In the genomic region with DNA sequence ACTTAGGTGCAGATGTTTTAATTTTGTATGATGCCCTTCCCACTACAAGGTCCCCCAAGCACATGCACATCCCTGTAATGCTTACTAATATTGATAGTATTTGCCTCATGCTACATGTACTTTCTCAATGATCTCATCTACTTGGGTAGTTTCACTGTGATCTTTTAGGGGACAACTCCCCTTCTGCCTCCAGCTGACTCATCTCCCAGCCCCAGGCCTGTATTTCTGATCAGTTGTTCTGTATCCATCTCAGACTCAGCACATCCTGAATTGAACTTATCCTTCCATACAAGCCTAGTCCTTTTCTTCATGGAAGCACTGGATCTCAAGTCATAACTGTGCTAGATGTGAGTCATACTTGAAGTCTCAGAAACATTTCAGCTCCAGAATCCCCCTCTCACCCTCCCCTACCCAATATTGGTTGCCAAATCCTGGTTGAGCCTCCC, we compare ENCODE assay signal across 1 cellular context.
TF ChIP-seq lines count a peak whose summit lies in the region.

No MANE protein-coding gene starts in this region.

TF ChIP-seq in WTC11, 78 proteins besides CTCF, POLR2A, EP300 and RAD21 (continued from another document):
- TF ChIP-seq, protein P1, sequence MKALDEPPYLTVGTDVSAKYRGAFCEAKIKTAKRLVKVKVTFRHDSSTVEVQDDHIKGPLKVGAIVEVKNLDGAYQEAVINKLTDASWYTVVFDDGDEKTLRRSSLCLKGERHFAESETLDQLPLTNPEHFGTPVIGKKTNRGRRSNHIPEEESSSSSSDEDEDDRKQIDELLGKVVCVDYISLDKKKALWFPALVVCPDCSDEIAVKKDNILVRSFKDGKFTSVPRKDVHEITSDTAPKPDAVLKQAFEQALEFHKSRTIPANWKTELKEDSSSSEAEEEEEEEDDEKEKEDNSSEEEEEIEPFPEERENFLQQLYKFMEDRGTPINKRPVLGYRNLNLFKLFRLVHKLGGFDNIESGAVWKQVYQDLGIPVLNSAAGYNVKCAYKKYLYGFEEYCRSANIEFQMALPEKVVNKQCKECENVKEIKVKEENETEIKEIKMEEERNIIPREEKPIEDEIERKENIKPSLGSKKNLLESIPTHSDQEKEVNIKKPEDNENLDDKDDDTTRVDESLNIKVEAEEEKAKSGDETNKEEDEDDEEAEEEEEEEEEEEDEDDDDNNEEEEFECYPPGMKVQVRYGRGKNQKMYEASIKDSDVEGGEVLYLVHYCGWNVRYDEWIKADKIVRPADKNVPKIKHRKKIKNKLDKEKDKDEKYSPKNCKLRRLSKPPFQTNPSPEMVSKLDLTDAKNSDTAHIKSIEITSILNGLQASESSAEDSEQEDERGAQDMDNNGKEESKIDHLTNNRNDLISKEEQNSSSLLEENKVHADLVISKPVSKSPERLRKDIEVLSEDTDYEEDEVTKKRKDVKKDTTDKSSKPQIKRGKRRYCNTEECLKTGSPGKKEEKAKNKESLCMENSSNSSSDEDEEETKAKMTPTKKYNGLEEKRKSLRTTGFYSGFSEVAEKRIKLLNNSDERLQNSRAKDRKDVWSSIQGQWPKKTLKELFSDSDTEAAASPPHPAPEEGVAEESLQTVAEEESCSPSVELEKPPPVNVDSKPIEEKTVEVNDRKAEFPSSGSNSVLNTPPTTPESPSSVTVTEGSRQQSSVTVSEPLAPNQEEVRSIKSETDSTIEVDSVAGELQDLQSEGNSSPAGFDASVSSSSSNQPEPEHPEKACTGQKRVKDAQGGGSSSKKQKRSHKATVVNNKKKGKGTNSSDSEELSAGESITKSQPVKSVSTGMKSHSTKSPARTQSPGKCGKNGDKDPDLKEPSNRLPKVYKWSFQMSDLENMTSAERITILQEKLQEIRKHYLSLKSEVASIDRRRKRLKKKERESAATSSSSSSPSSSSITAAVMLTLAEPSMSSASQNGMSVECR (CRISPR knock-in tag; IDR thresholded peaks at IDR 0.05; ENCODE audit: borderline replicate concordance): no peak
- TF ChIP-seq, protein P2, sequence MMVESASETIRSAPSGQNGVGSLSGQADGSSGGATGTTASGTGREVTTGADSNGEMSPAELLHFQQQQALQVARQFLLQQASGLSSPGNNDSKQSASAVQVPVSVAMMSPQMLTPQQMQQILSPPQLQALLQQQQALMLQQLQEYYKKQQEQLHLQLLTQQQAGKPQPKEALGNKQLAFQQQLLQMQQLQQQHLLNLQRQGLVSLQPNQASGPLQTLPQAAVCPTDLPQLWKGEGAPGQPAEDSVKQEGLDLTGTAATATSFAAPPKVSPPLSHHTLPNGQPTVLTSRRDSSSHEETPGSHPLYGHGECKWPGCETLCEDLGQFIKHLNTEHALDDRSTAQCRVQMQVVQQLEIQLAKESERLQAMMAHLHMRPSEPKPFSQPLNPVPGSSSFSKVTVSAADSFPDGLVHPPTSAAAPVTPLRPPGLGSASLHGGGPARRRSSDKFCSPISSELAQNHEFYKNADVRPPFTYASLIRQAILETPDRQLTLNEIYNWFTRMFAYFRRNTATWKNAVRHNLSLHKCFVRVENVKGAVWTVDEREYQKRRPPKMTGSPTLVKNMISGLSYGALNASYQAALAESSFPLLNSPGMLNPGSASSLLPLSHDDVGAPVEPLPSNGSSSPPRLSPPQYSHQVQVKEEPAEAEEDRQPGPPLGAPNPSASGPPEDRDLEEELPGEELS (CRISPR knock-in tag; IDR thresholded peaks at IDR 0.05): no peak
- TF ChIP-seq ZNF317 (CRISPR knock-in tag; IDR thresholded peaks at IDR 0.05; ENCODE audit: borderline replicate concordance, low read depth): no peak
- TF ChIP-seq, protein P3, sequence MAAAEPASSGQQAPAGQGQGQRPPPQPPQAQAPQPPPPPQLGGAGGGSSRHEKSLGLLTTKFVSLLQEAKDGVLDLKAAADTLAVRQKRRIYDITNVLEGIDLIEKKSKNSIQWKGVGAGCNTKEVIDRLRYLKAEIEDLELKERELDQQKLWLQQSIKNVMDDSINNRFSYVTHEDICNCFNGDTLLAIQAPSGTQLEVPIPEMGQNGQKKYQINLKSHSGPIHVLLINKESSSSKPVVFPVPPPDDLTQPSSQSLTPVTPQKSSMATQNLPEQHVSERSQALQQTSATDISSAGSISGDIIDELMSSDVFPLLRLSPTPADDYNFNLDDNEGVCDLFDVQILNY (CRISPR knock-in tag; IDR thresholded peaks at IDR 0.05): no peak
- TF ChIP-seq, protein P4, sequence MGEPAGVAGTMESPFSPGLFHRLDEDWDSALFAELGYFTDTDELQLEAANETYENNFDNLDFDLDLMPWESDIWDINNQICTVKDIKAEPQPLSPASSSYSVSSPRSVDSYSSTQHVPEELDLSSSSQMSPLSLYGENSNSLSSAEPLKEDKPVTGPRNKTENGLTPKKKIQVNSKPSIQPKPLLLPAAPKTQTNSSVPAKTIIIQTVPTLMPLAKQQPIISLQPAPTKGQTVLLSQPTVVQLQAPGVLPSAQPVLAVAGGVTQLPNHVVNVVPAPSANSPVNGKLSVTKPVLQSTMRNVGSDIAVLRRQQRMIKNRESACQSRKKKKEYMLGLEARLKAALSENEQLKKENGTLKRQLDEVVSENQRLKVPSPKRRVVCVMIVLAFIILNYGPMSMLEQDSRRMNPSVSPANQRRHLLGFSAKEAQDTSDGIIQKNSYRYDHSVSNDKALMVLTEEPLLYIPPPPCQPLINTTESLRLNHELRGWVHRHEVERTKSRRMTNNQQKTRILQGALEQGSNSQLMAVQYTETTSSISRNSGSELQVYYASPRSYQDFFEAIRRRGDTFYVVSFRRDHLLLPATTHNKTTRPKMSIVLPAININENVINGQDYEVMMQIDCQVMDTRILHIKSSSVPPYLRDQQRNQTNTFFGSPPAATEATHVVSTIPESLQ (CRISPR knock-in tag; IDR thresholded peaks at IDR 0.05): no peak
- no peak for TF ChIP-seq CBFB (CRISPR knock-in tag; IDR thresholded peaks at IDR 0.05; ENCODE audit: low read depth)
